8 cellular contexts compared by ENCODE assay signal in the genomic region with DNA sequence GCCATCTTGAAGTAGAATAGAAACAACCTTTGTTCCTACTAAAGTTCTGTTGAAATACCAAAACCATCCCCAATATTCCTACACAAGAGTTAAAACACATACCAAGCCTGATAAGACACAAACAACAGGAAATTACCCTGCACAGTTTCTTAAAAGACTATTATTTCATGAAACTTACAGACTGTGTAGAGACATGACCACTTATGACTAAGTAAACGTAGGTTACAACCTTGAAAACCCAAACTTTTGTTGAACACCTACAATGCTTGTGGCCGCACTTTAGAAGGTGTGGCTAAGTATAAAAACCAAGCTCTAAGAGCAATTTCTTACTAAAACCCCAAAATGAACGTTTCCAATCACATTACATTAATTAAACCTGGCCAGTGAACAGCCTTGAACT. TPM values are rescaled to one million over a fixed set of nuclear protein-coding genes. Genes with fewer than 3 reads are reported as not detected.
DNase-seq lines count a peak whose midpoint lies in the region; ATAC-seq and TF ChIP-seq lines count a peak whose summit lies in the region.

No MANE protein-coding gene starts in this region.

- no peak for TF ChIP-seq CTCF in AG04450 (IDR thresholded peaks at IDR 0.05; ENCODE audit: low read depth, low read length)
- TF ChIP-seq CTCF in HL-60 (IDR thresholded peaks at IDR 0.05; ENCODE audit: insufficient read depth, low read length): no peak
- TF ChIP-seq CTCF in ascending aorta (IDR thresholded peaks at IDR 0.05): no peak
- no peak for TF ChIP-seq CTCF in kidney epithelial cell (IDR thresholded peaks at IDR 0.05; ENCODE audit: insufficient read depth, low read length, poor library complexity, severe bottlenecking)

- ATAC-seq in esophagus mucosa (no peak), aorta (ENCODE audit: low FRiP score) (no peak)

- POLR2A ChIA-PET in AG04450 (lab: Yijun Ruan, JAX): no interaction called here

- 48 to 57% methylated on average over 3 of the region's 3 CpGs for WGBS in aorta, 2 donors

- no peak overlapping the region for H3K27ac ChIP-seq in AG04450 (ENCODE audit: low read depth, low read length)
- no peak overlapping the region; the same call in 1 of the 2 replicates for H3K27ac ChIP-seq in HL-60 (replicated peaks)
- no peak overlapping the region for H3K27ac ChIP-seq in ascending aorta
- no peak overlapping the region for H3K27ac ChIP-seq in aorta (ENCODE audit: low read depth in 1 of 2, low read length in 2 of 2)

- H3K36me3 ChIP-seq in ascending aorta (no peaks in the 10 kb centered on the region), kidney epithelial cell (ENCODE audit: control insufficient read depth, insufficient read depth, low read length) (no peaks in the 10 kb centered on the region), aorta (ENCODE audit: control insufficient read depth in 1 of 2, insufficient read depth in 2 of 2, low read length in 1 of 2) (no peaks in the 10 kb centered on the region)

- CTCF ChIA-PET in AG04450 (lab: Charles Lee): interaction anchor here (1.6 kb wide), 1 partner anchor 156 kb away, joined by 3 read pairs; no protein-coding TSS in a partner anchor

- H3K9me3 ChIP-seq in AG04450 (ENCODE audit: control insufficient read depth, insufficient read depth, low read length) (peaks cover 2% of the 10 kb centered on the region; the same call in 1 of the 2 replicates), ascending aorta (no peaks in the 10 kb centered on the region), aorta (ENCODE audit: control insufficient read depth, low read length) (no peaks in the 10 kb centered on the region)

- DNase-seq in AG04450 (ENCODE audit: low read depth, low spot score) (no peak), HL-60 (ENCODE audit: low read depth in 1 of 2, low spot score in 1 of 2) (no peak), ascending aorta (ENCODE audit: low spot score in 2 of 2) (no peak), kidney epithelial cell (ENCODE audit: low read depth) (no peak), GM19240 (ENCODE audit: insufficient read length, low spot score) (no peak), aorta (no peak), T-helper 9 cell (no peak)

- H3K4me3 ChIP-seq in AG04450 (ENCODE audit: low read depth, low read length) (peak overlapping the region; percentile 67), HL-60 (replicated peaks; ENCODE audit: insufficient read depth, low read length) (peak overlapping the region; percentile 1; the same call in 1 of the 2 replicates), ascending aorta (peak overlapping the region; percentile 97 to 98), kidney epithelial cell (ENCODE audit: low read depth, low read length) (peak overlapping the region; percentile 64), aorta (ENCODE audit: low read length in 2 of 2) (no peak overlapping the region)

- intact Hi-C loops in ascending aorta (cut with DNase I) (no loop called here), aorta (cut with DNase I) (loop anchor here in 1 of 2 donors (10.0 kb wide), 1 partner anchor 54 kb away; no protein-coding TSS in a partner anchor)

- peaks cover 2% of the 10 kb centered on the region for H3K27me3 ChIP-seq in AG04450 (ENCODE audit: control insufficient read depth, insufficient read depth, low read length)
- H3K27me3 ChIP-seq in HL-60 (ENCODE audit: insufficient read depth, poor library complexity, severe bottlenecking): no peaks in the 10 kb centered on the region
- no peaks in the 10 kb centered on the region for H3K27me3 ChIP-seq in ascending aorta
- H3K27me3 ChIP-seq in kidney epithelial cell (ENCODE audit: control insufficient read depth, insufficient read depth, low read length): no peaks in the 10 kb centered on the region
- no peaks in the 10 kb centered on the region for H3K27me3 ChIP-seq in aorta (ENCODE audit: control insufficient read depth in 1 of 2, insufficient read depth in 2 of 2, low read length in 1 of 2)

- H3K4me1 ChIP-seq in ascending aorta (peaks cover 4 to 18% of the 10 kb centered on the region in 2 donors), aorta (ENCODE audit: control insufficient read depth in 1 of 2, insufficient read depth in 2 of 2, low read length in 2 of 2) (peaks cover 2 to 3% of the 10 kb centered on the region in 2 donors)

RNA-seq across cellular contexts. Expression of a gene that starts 2.0 kb away (rescaled TPM):
- 77.7 and 95.8 TPM in 2 replicates for polyA plus RNA-seq in AG04450 (2011; rRNA removed)
- 112 and 136 TPM in 2 replicates for polyA minus RNA-seq in AG04450 (2011; rRNA and poly(A)+ RNA removed)
- total RNA-seq in ascending aorta: 14.0 TPM
- total RNA-seq in kidney epithelial cell: 98.2 and 122 TPM in 2 replicates
- total RNA-seq in esophagus mucosa: 87.2 TPM
- 100 to 1,000 TPM; 120 to 137 TPM for total RNA-seq in aorta
- polyA plus RNA-seq in aorta: 10 to 100 TPM; 45.4 to 87.7 TPM

Comparison
In these comparisons a context has a peak if more than half of its experiments do, and no peak if none do; other contexts are left out.
1. H3K4me3 ChIP-seq: peak in AG04450 (single experiment), HL-60 (single experiment), ascending aorta (2 of 2) and kidney epithelial cell (single experiment); none in aorta (0 of 2).